1 cellular context compared by ENCODE assay signal in genomic region chr1:17308593-17308992, GRCh38.
A peak's percentile ranks its signal among the peaks of the same experiment; 100 is the strongest.
TF ChIP-seq lines count a peak whose summit lies in the region.

No MANE protein-coding gene starts in this region.

TF ChIP-seq in HepG2, 621 proteins besides CTCF, POLR2A, EP300 and RAD21:
- TF ChIP-seq NFYC (CRISPR knock-in tag; IDR thresholded peaks at IDR 0.05) (no peak), MAFF (IDR thresholded peaks at IDR 0.05; ENCODE audit: low read depth, low read length) (no peak), ZNF710 (CRISPR knock-in tag; IDR thresholded peaks at IDR 0.05; ENCODE audit: borderline replicate concordance) (no peak), HMGA1 (CRISPR knock-in tag; conservative IDR thresholded peaks at IDR 0.05) (no peak), ZNF629 (CRISPR knock-in tag; conservative IDR thresholded peaks at IDR 0.05) (peak; percentile 76), ZNF577 (CRISPR knock-in tag; IDR thresholded peaks at IDR 0.05; ENCODE audit: borderline replicate concordance, low read depth) (no peak)
